Comparison of ENCODE assay signal across 25 cellular contexts in genomic region chr10:20797290-20797689, GRCh38.
"Had no signal": no experiment of that assay in that cellular context is flagged by ENCODE, and none has a peak within 500 bp of the region (broad histone marks: within the 10 kb centered on the region; RNA-seq: fewer than 3 reads in every experiment).

No MANE protein-coding gene starts in this region.

- H3K4me3 ChIP-seq: colonic mucosa, esophagus squamous epithelium, gastrocnemius medialis, heart right ventricle, left lung, lower lobe of right lung, mucosa of descending colon had no signal

- H3K9me3 ChIP-seq: colonic mucosa, esophagus squamous epithelium, gastrocnemius medialis, heart right ventricle, left lung, lower lobe of right lung, mucosa of descending colon had no signal

- H3K27me3 ChIP-seq: colonic mucosa, esophagus squamous epithelium, gastrocnemius medialis, heart right ventricle, left lung had no signal

- FAIRE-seq: endometrium, islet of Langerhans, keratinocyte had no signal

- ATAC-seq: effector memory CD8-positive, alpha-beta T cell; esophagus mucosa; gastrocnemius medialis; left cardiac atrium; left lung; left ventricle myocardium superior; lower lobe of right lung; mucosa of descending colon had no signal

- DNase-seq: colonic mucosa; cortex of kidney; effector CD8-positive, alpha-beta T cell; effector memory CD8-positive, alpha-beta T cell; endodermal cell; erythroblast; esophagus squamous epithelium; foreskin fibroblast; foreskin melanocyte; gastrocnemius medialis; glutamatergic neuron; head of caudate nucleus; heart right ventricle; hippocampal formation; left cardiac atrium; left lung; left ventricle myocardium superior; lower lobe of right lung; mesenchymal stem cell; mucosa of descending colon had no signal

- H3K27ac ChIP-seq: colonic mucosa, epithelial cell of prostate, esophagus squamous epithelium, gastrocnemius medialis, heart right ventricle, left lung, lower lobe of right lung had no signal

- H3K4me1 ChIP-seq: colonic mucosa, esophagus squamous epithelium, gastrocnemius medialis, left lung, lower lobe of right lung had no signal

- H3K36me3 ChIP-seq: colonic mucosa, esophagus squamous epithelium, gastrocnemius medialis, left lung had no signal
